ENCODE assay signal across 1 cellular context in the genomic region with DNA sequence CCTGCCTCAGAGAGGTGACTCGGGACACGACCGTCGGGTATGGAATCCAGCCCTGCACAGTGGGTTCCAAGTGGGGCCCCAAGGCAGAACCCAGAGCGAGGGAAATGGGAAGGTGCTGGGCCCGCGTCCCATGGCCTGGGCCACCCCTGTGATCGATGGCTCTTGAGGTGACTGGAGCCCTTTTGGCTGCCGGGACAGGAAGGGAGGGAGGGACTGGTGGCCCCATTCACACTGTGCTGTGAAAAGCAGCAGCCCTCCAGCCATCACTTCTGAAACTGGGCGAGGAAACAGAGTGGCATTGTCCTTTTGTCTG.
TF ChIP-seq lines count a peak whose summit lies in the region.

No MANE protein-coding gene starts in this region.

TF ChIP-seq in IMR-90, 13 proteins besides CTCF, POLR2A, EP300 and RAD21 (continued from another document):
- no peak for TF ChIP-seq CEBPB (IDR thresholded peaks at IDR 0.05; ENCODE audit: low read depth, low read length)
